ENCODE assay signal across 2 cellular contexts in the genomic region with DNA sequence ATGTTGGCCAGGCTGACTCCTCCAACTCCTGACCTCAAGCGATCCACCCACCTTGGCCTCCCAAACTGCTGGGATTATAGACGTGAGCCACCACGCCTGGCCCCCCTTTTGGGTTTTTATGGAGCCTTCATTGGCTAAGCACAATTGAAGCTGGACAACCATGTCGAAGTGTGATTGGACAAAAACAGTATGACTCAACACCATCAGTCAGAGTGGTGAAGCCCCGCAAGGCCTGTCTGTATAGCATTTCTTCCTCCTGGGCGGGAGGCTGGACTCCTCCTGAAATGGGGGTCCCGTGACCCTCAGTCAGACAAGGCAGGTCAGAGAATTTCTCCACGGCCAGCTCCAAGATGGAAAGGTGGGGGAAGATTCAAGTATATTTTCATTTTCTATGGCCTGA.
A peak's percentile ranks its signal among the peaks of the same experiment; 100 is the strongest.
TF ChIP-seq lines count a peak whose summit lies in the region.

No MANE protein-coding gene starts in this region.

TF ChIP-seq in IMR-90, 13 proteins besides CTCF, POLR2A, EP300 and RAD21:
- TF ChIP-seq, protein P1, sequence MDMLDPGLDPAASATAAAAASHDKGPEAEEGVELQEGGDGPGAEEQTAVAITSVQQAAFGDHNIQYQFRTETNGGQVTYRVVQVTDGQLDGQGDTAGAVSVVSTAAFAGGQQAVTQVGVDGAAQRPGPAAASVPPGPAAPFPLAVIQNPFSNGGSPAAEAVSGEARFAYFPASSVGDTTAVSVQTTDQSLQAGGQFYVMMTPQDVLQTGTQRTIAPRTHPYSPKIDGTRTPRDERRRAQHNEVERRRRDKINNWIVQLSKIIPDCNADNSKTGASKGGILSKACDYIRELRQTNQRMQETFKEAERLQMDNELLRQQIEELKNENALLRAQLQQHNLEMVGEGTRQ (IDR thresholded peaks at IDR 0.05; ENCODE audit: low read depth, low read length), result no peak
- TF ChIP-seq RCOR1 (IDR thresholded peaks at IDR 0.05; ENCODE audit: insufficient replicate concordance, low read length) (no peak), FOS (IDR thresholded peaks at IDR 0.05; ENCODE audit: low read depth, low read length) (0 out of 2 replicates have a peak, but pooled peaks have one; percentile 11)

TF ChIP-seq in GM12878, 131 proteins besides CTCF, POLR2A, EP300 and RAD21:
- no peak for TF ChIP-seq EGR1 (IDR thresholded peaks at IDR 0.05; ENCODE audit: borderline replicate concordance in 1 of 2, low read depth in 2 of 2, low read length in 2 of 2)
TF ChIP-seq in GM12878: peak in this region for 0.
